1 cellular context compared by ENCODE assay signal in genomic region chr7:32169236-32169635, GRCh38.
TF ChIP-seq lines count a peak whose summit lies in the region.

No MANE protein-coding gene starts in this region.

TF ChIP-seq in A549, 52 proteins besides CTCF, POLR2A, EP300 and RAD21 (continued from another document):
- TF ChIP-seq REST (IDR thresholded peaks at IDR 0.05) (no peak), EHF (CRISPR knock-in tag; IDR thresholded peaks at IDR 0.05) (no peak), PBX3 (IDR thresholded peaks at IDR 0.05) (no peak), FOSL2 (IDR thresholded peaks at IDR 0.05) (no peak), FOSL2 (CRISPR knock-in tag; IDR thresholded peaks at IDR 0.05) (no peak), HEYL (CRISPR knock-in tag; IDR thresholded peaks at IDR 0.05) (no peak), KDM5A (IDR thresholded peaks at IDR 0.05) (no peak), MAZ (IDR thresholded peaks at IDR 0.05; ENCODE audit: borderline replicate concordance, low read depth, low read length) (no peak)
